1 cellular context compared by ENCODE assay signal in genomic region chr3:30167511-30168135, GRCh38.
TF ChIP-seq lines count a peak whose summit lies in the region.

No MANE protein-coding gene starts in this region.

TF ChIP-seq in H1, 55 proteins besides CTCF, POLR2A, EP300 and RAD21:
- TF ChIP-seq HDAC6 (IDR thresholded peaks at IDR 0.05; ENCODE audit: low read depth, low read length) (no peak), GABPA (IDR thresholded peaks at IDR 0.05; ENCODE audit: borderline replicate concordance, insufficient read depth, low read length) (no peak), KDM1A (IDR thresholded peaks at IDR 0.05; ENCODE audit: borderline replicate concordance, low read length) (no peak)
- TF ChIP-seq, protein P1, sequence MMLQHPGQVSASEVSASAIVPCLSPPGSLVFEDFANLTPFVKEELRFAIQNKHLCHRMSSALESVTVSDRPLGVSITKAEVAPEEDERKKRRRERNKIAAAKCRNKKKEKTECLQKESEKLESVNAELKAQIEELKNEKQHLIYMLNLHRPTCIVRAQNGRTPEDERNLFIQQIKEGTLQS (IDR thresholded peaks at IDR 0.05; ENCODE audit: insufficient read depth, low read depth, low read length) = no peak
